22 cellular contexts compared by ENCODE assay signal in genomic region chr6:9404351-9405146, GRCh38.
DNase-seq lines count a peak whose midpoint lies in the region; ATAC-seq, FAIRE-seq and TF ChIP-seq lines count a peak whose summit lies in the region.
"Had no signal": no experiment of that assay in that cellular context is flagged by ENCODE, and none has a peak within 500 bp of the region (broad histone marks: within the 10 kb centered on the region; RNA-seq: fewer than 3 reads in every experiment).

No MANE protein-coding gene starts in this region.

- H3K4ac ChIP-seq in mesendoderm (ENCODE audit: low read depth, low read length): no peak overlapping the region

- no peak overlapping the region for H4K8ac ChIP-seq in mesendoderm (ENCODE audit: low read depth, low read length)

- no peak for DNase-seq in H54 (ENCODE audit: insufficient read length, low spot score)
- DNase-seq in NCI-H69 (lab: John Stamatoyannopoulos, UW): peak; percentile 58
- peak; percentile 44 for DNase-seq in astrocyte of the spinal cord (ENCODE audit: low read depth, low spot score)
- peak; percentile 17 for DNase-seq in mesendoderm
- DNase-seq in OCI-M1 (lab: John Stamatoyannopoulos, UW): no peak
- DNase-seq in left cardiac atrium: no peak
- no peak for DNase-seq in SW480 (ENCODE audit: low spot score)
- DNase-seq: activated CD4-positive, alpha-beta T cell treated with anti-CD3 and anti-CD28 coated beads, Interleukin-2, amount 50 U/mL, for 48 hours; activated naive CD4-positive, alpha-beta T cell; BE2C; Caco-2; effector CD4-positive, alpha-beta T cell; esophagus squamous epithelium; kidney; NCI-H187; NCI-H345; sigmoid colon had no signal

- H2BK15ac ChIP-seq in mesendoderm (replicated peaks; ENCODE audit: low read depth): no peak overlapping the region

- H3K27ac ChIP-seq in mesendoderm (ENCODE audit: low read depth, low read length): no peak overlapping the region
- H3K27ac ChIP-seq: esophagus squamous epithelium, HL-60, sigmoid colon, VCaP had no signal

- no peaks in the 10 kb centered on the region for H3K27me3 ChIP-seq in mesendoderm (ENCODE audit: insufficient read depth, low read length, poor library complexity)
- H3K27me3 ChIP-seq: BE2C, esophagus squamous epithelium, sigmoid colon had no signal

- ATAC-seq in left cardiac atrium: no peak
- ATAC-seq: natural killer cell treated with Interleukin-12 subunit alpha and Interleukin-12 subunit beta and Interleukin-15 and Interleukin-18, amount 100 ng/mL, for 72 hours; stimulated activated memory B cell treated with anti-CD40 and anti-IgM and Interleukin-4, amounts not matched to agents 10 μg/mL and 1 μg/mL and 100 μg/mL, for 72 hours had no signal

- peak overlapping the region; percentile 75 for H3K18ac ChIP-seq in mesendoderm (ENCODE audit: low read length)

- no peak overlapping the region for H2BK120ac ChIP-seq in mesendoderm (ENCODE audit: low read depth, low read length)

- intact Hi-C loops in left cardiac atrium (cut with DNase I): no loop called here

- TF ChIP-seq CTCF in astrocyte of the spinal cord (IDR thresholded peaks at IDR 0.05; ENCODE audit: low read depth, low read length): no peak

- H3K4me1 ChIP-seq in mesendoderm (ENCODE audit: control insufficient read depth, low read depth, low read length): no peaks in the 10 kb centered on the region
- H3K4me1 ChIP-seq: BE2C, sigmoid colon had no signal

- no peaks in the 10 kb centered on the region for H3K36me3 ChIP-seq in mesendoderm (ENCODE audit: control insufficient read depth, insufficient read depth, low read length)
- H3K36me3 ChIP-seq: BE2C, esophagus squamous epithelium, sigmoid colon had no signal

- H2BK5ac ChIP-seq in mesendoderm (ENCODE audit: low read length): no peak overlapping the region

- H2AK5ac ChIP-seq in mesendoderm (ENCODE audit: low read length): no peak overlapping the region

- WGBS in mesendoderm (ENCODE audit: extremely low coverage, insufficient coverage, low lambda C conversion rate): no CpG with 5 or more reads among the region's 10 CpGs

- H3K79me1 ChIP-seq in mesendoderm (ENCODE audit: low read length): no peaks in the 10 kb centered on the region

- H4K5ac ChIP-seq in mesendoderm (ENCODE audit: low read length): no peak overlapping the region

- H3K56ac ChIP-seq in mesendoderm (ENCODE audit: low read length): no peak overlapping the region

- peak; percentile 36 for FAIRE-seq in H54 (lab: Jason Lieb, UNC)
- FAIRE-seq: GM18507, kidney had no signal

- in situ Hi-C loops in astrocyte of the spinal cord (cut with HindIII; ENCODE audit: low sequenced_read_pairs): no loop called here

- no peak for TF ChIP-seq POLR2A in H54 (IDR thresholded peaks at IDR 0.05; ENCODE audit: low read depth, low read length)

- H3K23ac ChIP-seq in mesendoderm (ENCODE audit: low read length): no peak overlapping the region

- no peak overlapping the region for H3K4me2 ChIP-seq in mesendoderm (ENCODE audit: low read length)

- no peak overlapping the region for H3K9ac ChIP-seq in mesendoderm (ENCODE audit: low read length)

- H3K4me3 ChIP-seq in astrocyte of the spinal cord (ENCODE audit: low read depth, low read length) (no peak overlapping the region), mesendoderm (ENCODE audit: low read length) (no peak overlapping the region)
- H3K4me3 ChIP-seq: esophagus squamous epithelium, sigmoid colon had no signal

- H3K79me2 ChIP-seq in mesendoderm (ENCODE audit: control insufficient read depth, insufficient read depth, low read length): no peaks in the 10 kb centered on the region

Comparison
In these comparisons a context has a peak if more than half of its experiments do, and no peak if none do; other contexts are left out.
1. DNase-seq: peak in NCI-H69 (single experiment), astrocyte of the spinal cord (single experiment) and mesendoderm (single experiment); none in H54 (single experiment), OCI-M1 (single experiment), left cardiac atrium (single experiment) and SW480 (single experiment).